ENCODE assay signal across 8 cellular contexts in the genomic region with DNA sequence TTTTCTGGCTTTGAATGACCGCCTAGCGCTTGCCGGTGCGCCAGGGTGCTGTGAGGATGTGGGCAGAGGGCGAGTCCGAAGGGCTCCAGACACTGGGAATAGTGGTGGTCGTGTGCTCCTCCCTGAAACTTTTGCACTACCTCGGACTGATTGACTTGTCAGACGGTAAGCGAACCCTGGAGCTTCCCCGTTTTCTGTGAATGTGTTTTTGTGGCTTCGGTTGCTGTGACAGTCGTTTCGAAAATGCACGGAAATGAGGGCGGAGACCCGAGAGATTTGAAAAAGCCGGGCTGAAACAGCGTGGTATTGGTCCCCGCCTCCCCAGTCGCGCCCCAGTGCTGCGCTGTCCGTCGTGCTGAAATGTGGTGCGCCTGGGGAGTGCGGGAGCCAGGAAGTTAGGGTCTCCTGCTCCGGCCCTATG.
DNase-seq lines count a peak whose midpoint lies in the region; ATAC-seq and TF ChIP-seq lines count a peak whose summit lies in the region.

No MANE protein-coding gene starts in this region.

- intact Hi-C loops in uterus (cut with DNase I; ENCODE audit: low total_unique reads), result no loop called here

- H3K27me3 ChIP-seq in ectodermal cell (ENCODE audit: control insufficient read depth, insufficient read depth, low read length, poor library complexity, severe bottlenecking), result peaks cover 58% of the 10 kb centered on the region
- no peaks in the 10 kb centered on the region for H3K27me3 ChIP-seq in uterus

- H3K4me3 Mint-ChIP-seq in naive thymus-derived CD8-positive, alpha-beta T cell, result peak overlapping the region in 2 of 10 donors; percentile 6 to 30

- DNase-seq in GM10248 (ENCODE audit: extremely low spot score) (peak; percentile 48), HFF-Myc (ENCODE audit: extremely low read depth, low read depth) (peak; percentile 4), RPMI7951 (ENCODE audit: low read depth) (peak; percentile 28), uterus (no peak), NCI-H2171 treated with DMSO at 0.1 percent for 48 hours (lab: John Stamatoyannopoulos, UW) (no peak)
- DNase-seq in naive thymus-derived CD8-positive, alpha-beta T cell, result peak in 5 of 10 donors; percentile 1 to 30 (median 14)
- DNase-seq in effector CD4-positive, alpha-beta T cell, result no peak

- H3K4me1 Mint-ChIP-seq in naive thymus-derived CD8-positive, alpha-beta T cell, result peaks cover 5 to 10% (median 9%) of the 10 kb centered on the region in 4 donors

- CTCF ChIA-PET in GM10248 (lab: Yijun Ruan, JAX), result interaction anchor here (1.4 kb wide), 1 partner anchor 42 kb away, joined by 3 read pairs; no protein-coding TSS in a partner anchor

- TF ChIP-seq POLR2A in uterus (IDR thresholded peaks at IDR 0.05), result no peak

- POLR2A ChIA-PET in GM10248 (lab: Yijun Ruan, JAX), result no interaction called here
- POLR2A ChIA-PET in naive thymus-derived CD8-positive, alpha-beta T cell (lab: Charles Lee), result no interaction called here

- H3K36me3 Mint-ChIP-seq in naive thymus-derived CD8-positive, alpha-beta T cell, result peaks cover 0 to 6% (median 0%) of the 10 kb centered on the region in 3 donors

- H3K4me3 ChIP-seq in HFF-Myc (replicated peaks; ENCODE audit: low read depth, low read length), result no peak overlapping the region
- H3K4me3 ChIP-seq in ectodermal cell (ENCODE audit: insufficient read depth, low read depth, low read length), result peak overlapping the region; percentile 16
- no peak overlapping the region for H3K4me3 ChIP-seq in uterus

- H3K27me3 Mint-ChIP-seq in naive thymus-derived CD8-positive, alpha-beta T cell, result peaks cover 38 to 71% (median 50%) of the 10 kb centered on the region in 5 donors

- WGBS in ectodermal cell, 2 experiments, result 1 to 4% methylated on average over 26 to 28 of the region's 28 CpGs

- H3K4me1 ChIP-seq in ectodermal cell (ENCODE audit: control insufficient read depth, insufficient read depth, low read length), result no peaks in the 10 kb centered on the region
- no peaks in the 10 kb centered on the region for H3K4me1 ChIP-seq in uterus

- H3K9me3 ChIP-seq in ectodermal cell (ENCODE audit: control insufficient read depth, low read length) (no peaks in the 10 kb centered on the region), uterus (no peaks in the 10 kb centered on the region)

- no peaks in the 10 kb centered on the region for H3K36me3 ChIP-seq in ectodermal cell (ENCODE audit: control insufficient read depth, insufficient read depth, low read length)
- H3K36me3 ChIP-seq in uterus, result no peaks in the 10 kb centered on the region

- H3K27ac Mint-ChIP-seq in naive thymus-derived CD8-positive, alpha-beta T cell, result no peak overlapping the region

- TF ChIP-seq CTCF in GM10248 (IDR thresholded peaks at IDR 0.05; ENCODE audit: control extremely low read depth, extremely low read depth, low read depth, missing control alignments) (no peak), HFF-Myc (IDR thresholded peaks at IDR 0.05; ENCODE audit: low read depth, low read length, missing control alignments) (no peak), uterus (IDR thresholded peaks at IDR 0.05) (no peak)

- H3K9me3 Mint-ChIP-seq in naive thymus-derived CD8-positive, alpha-beta T cell, result peaks cover 0 to 11% (median 3%) of the 10 kb centered on the region in 9 donors

- H3K27ac ChIP-seq in ectodermal cell (ENCODE audit: insufficient read depth, low read depth, low read length, poor library complexity, severe bottlenecking) (no peak overlapping the region), uterus (no peak overlapping the region)

- peak; percentile 50 to 71 for ATAC-seq in naive thymus-derived CD8-positive, alpha-beta T cell

Comparison
In these comparisons a context has a peak if more than half of its experiments do, and no peak if none do; other contexts are left out.
1. DNase-seq: peak in GM10248 (single experiment), HFF-Myc (single experiment) and RPMI7951 (single experiment); none in uterus (0 of 2), effector CD4-positive, alpha-beta T cell (single experiment) and NCI-H2171 treated with DMSO at 0.1 percent for 48 hours (single experiment).